ENCODE assay signal across 8 cellular contexts in genomic region chr15:85414495-85414894, GRCh38. TPM values are rescaled to one million over a fixed set of nuclear protein-coding genes. Genes with fewer than 3 reads are reported as not detected.
DNase-seq lines count a peak whose midpoint lies in the region; ATAC-seq and TF ChIP-seq lines count a peak whose summit lies in the region.

No MANE protein-coding gene starts in this region.

- no peaks in the 10 kb centered on the region for H3K27me3 Mint-ChIP-seq in CD4-positive, alpha-beta T cell

- in situ Hi-C loops in astrocyte of the spinal cord (cut with HindIII; ENCODE audit: low sequenced_read_pairs) = no loop called here

- H3K4me3 Mint-ChIP-seq in CD4-positive, alpha-beta T cell = peak overlapping the region; percentile 27

- H3K9me3 Mint-ChIP-seq in CD4-positive, alpha-beta T cell = no peaks in the 10 kb centered on the region

- no peak overlapping the region for H2AFZ ChIP-seq in mesenchymal stem cell (ENCODE audit: low read depth, low read length)

- no peak overlapping the region for H2BK15ac ChIP-seq in mesenchymal stem cell (ENCODE audit: low read depth, poor library complexity, severe bottlenecking)

- H3K9me3 ChIP-seq in CD4-positive, alpha-beta T cell (ENCODE audit: control insufficient read depth, low read length) = no peaks in the 10 kb centered on the region
- no peaks in the 10 kb centered on the region for H3K9me3 ChIP-seq in mesenchymal stem cell (ENCODE audit: control insufficient read depth, low read length)

- no peaks in the 10 kb centered on the region for H3K27me3 ChIP-seq in CD4-positive, alpha-beta T cell (ENCODE audit: control insufficient read depth, insufficient read depth, low read length)
- H3K27me3 ChIP-seq in mesenchymal stem cell (ENCODE audit: control insufficient read depth in 1 of 2, insufficient read depth in 1 of 2, low read length in 2 of 2) = no peaks in the 10 kb centered on the region

- H3K27ac ChIP-seq in CD4-positive, alpha-beta T cell (ENCODE audit: low read depth, low read length) = no peak overlapping the region
- no peak overlapping the region for H3K27ac ChIP-seq in mesenchymal stem cell (ENCODE audit: low read length, poor library complexity, severe bottlenecking)

- ATAC-seq in CD4-positive, alpha-beta T cell (ENCODE audit: poor library complexity) = peak; percentile 18
- no peak for ATAC-seq in GM21619 (IDR thresholded peaks at IDR 0.05; ENCODE audit: unreplicated experiment)

- no peak overlapping the region for H3K4ac ChIP-seq in mesenchymal stem cell (ENCODE audit: low read depth in 1 of 2, low read length in 2 of 2)

- intact Hi-C loops in CD4-positive, alpha-beta T cell (cut with DNase I, micrococcal nuclease) = loop anchor here (1.0 to 10.0 kb wide), 3 partner anchors 80 to 118 kb away; no protein-coding TSS in a partner anchor

- peaks cover 70% of the 10 kb centered on the region for H3K4me1 Mint-ChIP-seq in CD4-positive, alpha-beta T cell (ENCODE audit: low read depth)

- H4K91ac ChIP-seq in mesenchymal stem cell (ENCODE audit: low read length) = no peak overlapping the region

- H2BK120ac ChIP-seq in mesenchymal stem cell (ENCODE audit: low read depth, low read length) = no peak overlapping the region

- POLR2A ChIA-PET in CD4-positive, alpha-beta T cell (lab: Charles Lee) = interaction anchor here (1.6 to 5.4 kb wide), 5 partner anchors 11 to 118 kb away, joined by 5 to 48 read pairs (median 18); partner anchors contain the start of gene AKAP13

- H3K36me3 ChIP-seq in mesenchymal stem cell (ENCODE audit: control insufficient read depth in 1 of 2, insufficient read depth in 2 of 2, low read depth in 1 of 2, low read length in 2 of 2) = no peaks in the 10 kb centered on the region

- peak overlapping the region; percentile 83 for H3K9ac ChIP-seq in mesenchymal stem cell (ENCODE audit: low read length)

- no peak for TF ChIP-seq EP300 in Ishikawa (IDR thresholded peaks at IDR 0.05; ENCODE audit: borderline replicate concordance)

- TF ChIP-seq CTCF in CD4-positive, alpha-beta T cell (IDR thresholded peaks at IDR 0.05) = peak; percentile 53
- no peak for TF ChIP-seq CTCF in astrocyte of the spinal cord (IDR thresholded peaks at IDR 0.05; ENCODE audit: low read depth, low read length)

- H3K18ac ChIP-seq in mesenchymal stem cell (ENCODE audit: low read depth in 1 of 2, low read length in 2 of 2) = no peak overlapping the region

- H3K79me1 ChIP-seq in mesenchymal stem cell (replicated peaks; ENCODE audit: low read length, poor library complexity, severe bottlenecking) = no peaks in the 10 kb centered on the region

- TF ChIP-seq RAD21 in Ishikawa (IDR thresholded peaks at IDR 0.05; ENCODE audit: low read depth) = peak; percentile 41; the same call in 1 of the 2 replicates

- peaks cover 6% of the 10 kb centered on the region for H3K4me1 ChIP-seq in mesenchymal stem cell (ENCODE audit: control insufficient read depth, insufficient read depth, low read depth, low read length)

- H2AK5ac ChIP-seq in mesenchymal stem cell (ENCODE audit: low read length, severe bottlenecking) = no peak overlapping the region

- no peak overlapping the region for H3K23ac ChIP-seq in mesenchymal stem cell (ENCODE audit: low read length in 2 of 2)

- no peak overlapping the region for H3K4me2 ChIP-seq in mesenchymal stem cell (ENCODE audit: low read length, poor library complexity, severe bottlenecking)

- no peak overlapping the region for H2BK5ac ChIP-seq in mesenchymal stem cell (ENCODE audit: low read depth, low read length, poor library complexity, severe bottlenecking)

- H2BK12ac ChIP-seq in mesenchymal stem cell (ENCODE audit: low read length in 2 of 2) = no peak overlapping the region

- H3K27ac Mint-ChIP-seq in CD4-positive, alpha-beta T cell = peak overlapping the region; percentile 82

- no peak overlapping the region for H3K14ac ChIP-seq in mesenchymal stem cell (ENCODE audit: low read length in 2 of 2)

- DNase-seq in CD4-positive, alpha-beta T cell = no peak
- peak; percentile 54 for DNase-seq in astrocyte of the spinal cord (ENCODE audit: low read depth, low spot score)
- DNase-seq in mesenchymal stem cell = peak; percentile 38
- no peak for DNase-seq in epidermal melanocyte (ENCODE audit: insufficient read length, low spot score)
- no peak for DNase-seq in RPMI8226
- DNase-seq in NCI-H1048 (lab: John Stamatoyannopoulos, UW) = no peak

- H3K4me3 ChIP-seq in astrocyte of the spinal cord (ENCODE audit: low read depth, low read length) = no peak overlapping the region
- no peak overlapping the region for H3K4me3 ChIP-seq in mesenchymal stem cell (ENCODE audit: insufficient read depth in 1 of 2, low read depth in 1 of 2, low read length in 2 of 2)

- no peak overlapping the region for H4K8ac ChIP-seq in mesenchymal stem cell (ENCODE audit: low read length)

- CTCF ChIA-PET in CD4-positive, alpha-beta T cell (lab: Charles Lee) = interaction anchor here (0.6 to 6.5 kb wide), 12 partner anchors 32 to 124 kb away, joined by 3 to 55 read pairs (median 3); no protein-coding TSS in a partner anchor

- peaks cover 3% of the 10 kb centered on the region for H3K36me3 Mint-ChIP-seq in CD4-positive, alpha-beta T cell (ENCODE audit: low read depth)

TF ChIP-seq in Ishikawa, 13 proteins besides CTCF, POLR2A, EP300 and RAD21:
- TF ChIP-seq NFIC (IDR thresholded peaks at IDR 0.05) = no peak

RNA-seq across cellular contexts. Expression of gene AKAP13, which starts 34.1 kb away (rescaled TPM):
- total RNA-seq in CD4-positive, alpha-beta T cell = 100 to 1,000 TPM; 282 to 304 TPM
- polyA plus RNA-seq in mesenchymal stem cell (2013, experiment 1 of 2) = 16.4 TPM
- polyA plus RNA-seq in mesenchymal stem cell (2013, experiment 2 of 2) = 15.2 TPM

Comparison
In these comparisons a context has a peak if more than half of its experiments do, and no peak if none do; other contexts are left out.
1. DNase-seq: peak in astrocyte of the spinal cord (single experiment) and mesenchymal stem cell (single experiment); none in CD4-positive, alpha-beta T cell (0 of 10), epidermal melanocyte (single experiment), RPMI8226 (single experiment) and NCI-H1048 (single experiment).